In the genomic region with DNA sequence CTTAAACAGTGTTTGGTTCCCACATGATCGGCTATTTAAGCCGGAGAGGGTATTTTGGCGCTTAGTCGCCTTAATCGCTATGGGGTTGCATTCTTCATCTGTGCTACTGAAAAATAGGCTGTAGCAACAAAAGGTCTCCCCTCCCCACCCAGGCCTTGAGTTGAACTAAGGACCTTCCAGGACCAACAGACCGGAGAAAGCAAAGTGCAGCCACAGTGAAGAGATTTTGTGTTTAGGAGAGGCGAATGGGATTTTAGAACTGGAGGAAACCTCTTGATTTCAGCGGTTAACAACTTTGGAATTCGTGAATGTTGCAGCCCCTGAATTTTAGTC, we compare ENCODE assay signal across 9 cellular contexts. TPM values are rescaled to one million over a fixed set of nuclear protein-coding genes. Genes with fewer than 3 reads are reported as not detected.
DNase-seq lines count a peak whose midpoint lies in the region; ATAC-seq and TF ChIP-seq lines count a peak whose summit lies in the region.
"Had no signal": no experiment of that assay in that cellular context is flagged by ENCODE, and none has a peak within 500 bp of the region (broad histone marks: within the 10 kb centered on the region; RNA-seq: fewer than 3 reads in every experiment).

No MANE protein-coding gene starts in this region.

- no peak overlapping the region for H4K8ac ChIP-seq in H9 (replicated peaks; ENCODE audit: insufficient read length, low read depth, low read length)

- H3K56ac ChIP-seq in H9 (ENCODE audit: insufficient read length, low read depth, low read length) = no peak overlapping the region

- peak overlapping the region; percentile 29 to 86 (median 71); a peak in 6 of 7 replicates for H3K27ac Mint-ChIP-seq in H9

- peaks cover 62 to 68% of the 10 kb centered on the region in 2 experiments for H3K4me1 Mint-ChIP-seq in H9

- TF ChIP-seq POLR2A in gastroesophageal sphincter (IDR thresholded peaks at IDR 0.05) (no peak), prostate gland (IDR thresholded peaks at IDR 0.05) (no peak)

- H3K4me3 Mint-ChIP-seq in H9 = peak overlapping the region; percentile 73 to 91

- H3K4me3 ChIP-seq in WERI-Rb-1 (ENCODE audit: low read depth, low read length) (peak overlapping the region; percentile 62), gastroesophageal sphincter (peak overlapping the region; percentile 60 to 76), prostate gland (peak overlapping the region; percentile 69 to 89), aorta (ENCODE audit: low read length in 2 of 2) (peak overlapping the region in 1 of 2 donors; percentile 85)

- H3K36me3 ChIP-seq in WERI-Rb-1 = no peaks in the 10 kb centered on the region
- H3K36me3 ChIP-seq in gastroesophageal sphincter = no peaks in the 10 kb centered on the region
- H3K36me3 ChIP-seq in prostate gland = no peaks in the 10 kb centered on the region
- no peaks in the 10 kb centered on the region for H3K36me3 ChIP-seq in aorta (ENCODE audit: control insufficient read depth in 1 of 2, insufficient read depth in 2 of 2, low read length in 1 of 2)

- no peaks in the 10 kb centered on the region for H4K20me1 ChIP-seq in H9 (ENCODE audit: control insufficient read depth, insufficient read depth, insufficient read length)

- no peak overlapping the region for H2BK12ac ChIP-seq in H9 (ENCODE audit: insufficient read length, low read depth, low read length)

- no peak overlapping the region for H4K91ac ChIP-seq in H9 (ENCODE audit: insufficient read length, low read depth, low read length)

- peaks cover 7% of the 10 kb centered on the region for H3K79me1 ChIP-seq in H9 (ENCODE audit: insufficient read depth, low read depth, low read length, poor library complexity, severe bottlenecking)

- no peak overlapping the region for H2AFZ ChIP-seq in H9 (ENCODE audit: low read length)

- no peak overlapping the region for H4K5ac ChIP-seq in H9 (ENCODE audit: insufficient read length, low read depth, low read length)

- peak overlapping the region; percentile 45 for H3K9ac ChIP-seq in H9 (ENCODE audit: extremely low read depth, insufficient read length, low read length)

- TF ChIP-seq CTCF in H9 (conservative IDR thresholded peaks at IDR 0.05) (no peak), WERI-Rb-1 (IDR thresholded peaks at IDR 0.05; ENCODE audit: low read depth, low read length) (no peak), gastroesophageal sphincter (IDR thresholded peaks at IDR 0.05) (no peak), prostate gland (IDR thresholded peaks at IDR 0.05) (no peak)

- no peak overlapping the region for H3K23ac ChIP-seq in H9 (ENCODE audit: insufficient read length, low read depth, low read length)

- no peak overlapping the region for H3T11ph ChIP-seq in H9 (ENCODE audit: low read length)

- H3K27ac ChIP-seq in H9 (ENCODE audit: insufficient read length, low read depth, low read length) (no peak overlapping the region), WERI-Rb-1 (no peak overlapping the region), gastroesophageal sphincter (peak overlapping the region in 3 of 4 donors; percentile 46 to 83 (median 79)), prostate gland (peak overlapping the region; percentile 87 to 90), aorta (ENCODE audit: low read depth in 1 of 2, low read length in 2 of 2) (no peak overlapping the region)

- no peaks in the 10 kb centered on the region for H3K9me3 Mint-ChIP-seq in H9

- peak overlapping the region; percentile 81 for H3K4me2 ChIP-seq in H9 (ENCODE audit: insufficient read depth, insufficient read length, low read length)

- H3K9me3 ChIP-seq in H9 (ENCODE audit: control insufficient read depth, low read depth, low read length) (no peaks in the 10 kb centered on the region), WERI-Rb-1 (ENCODE audit: severe bottlenecking) (no peaks in the 10 kb centered on the region), gastroesophageal sphincter (no peaks in the 10 kb centered on the region), prostate gland (no peaks in the 10 kb centered on the region), aorta (ENCODE audit: control insufficient read depth, low read length) (no peaks in the 10 kb centered on the region)

- peaks cover 25% of the 10 kb centered on the region; the same call in 1 of the 2 replicates for H3K79me2 ChIP-seq in H9 (ENCODE audit: insufficient read depth, low read length)

- no peaks in the 10 kb centered on the region; the same call in 1 of the 2 replicates for H3K27me3 ChIP-seq in H9 (ENCODE audit: insufficient read depth, low read length)
- peaks cover 12% of the 10 kb centered on the region for H3K27me3 ChIP-seq in WERI-Rb-1 (ENCODE audit: insufficient read depth, low read depth, severe bottlenecking)
- peaks cover 51% of the 10 kb centered on the region for H3K27me3 ChIP-seq in gastroesophageal sphincter
- no peaks in the 10 kb centered on the region for H3K27me3 ChIP-seq in prostate gland (replicated peaks; ENCODE audit: insufficient read depth)
- no peaks in the 10 kb centered on the region for H3K27me3 ChIP-seq in aorta (ENCODE audit: control insufficient read depth in 1 of 2, insufficient read depth in 2 of 2, low read length in 1 of 2)

- H3K14ac ChIP-seq in H9 (ENCODE audit: insufficient read depth, low read length) = no peak overlapping the region

- H2BK20ac ChIP-seq in H9 (ENCODE audit: low read depth, low read length, poor library complexity, severe bottlenecking) = no peak overlapping the region

- peaks cover 13% of the 10 kb centered on the region for H3K23me2 ChIP-seq in H9 (ENCODE audit: insufficient read length, low read depth, low read length, poor library complexity, severe bottlenecking)

- no peak overlapping the region for H2BK15ac ChIP-seq in H9 (ENCODE audit: low read depth, low read length)

- H3K4ac ChIP-seq in H9 (ENCODE audit: low read depth, low read length) = no peak overlapping the region

- ATAC-seq in gastroesophageal sphincter (no peak), aorta (ENCODE audit: low FRiP score) (no peak)

- WGBS in H9 (ENCODE audit: extremely low coverage, insufficient read length, low lambda C conversion rate) = no CpG with 5 or more reads among the region's 9 CpGs
- 62 to 63% methylated on average over 9 of the region's 9 CpGs for WGBS in gastroesophageal sphincter (ENCODE audit: low coverage in 1 of 2), 2 donors
- 24% methylated on average over 9 of the region's 9 CpGs for WGBS in prostate gland
- 25 to 35% methylated on average over 9 of the region's 9 CpGs for WGBS in aorta, 2 donors

- intact Hi-C loops in prostate gland (cut with DNase I) (no loop called here), aorta (cut with DNase I) (no loop called here)

- no peak for TF ChIP-seq EP300 in gastroesophageal sphincter (IDR thresholded peaks at IDR 0.05)

- no peak overlapping the region for H3K18ac ChIP-seq in H9 (ENCODE audit: insufficient read length, low read depth, low read length)

- H2BK5ac ChIP-seq in H9 (ENCODE audit: insufficient read length, low read length) = no peak overlapping the region

- peaks cover 0 to 6% (median 3%) of the 10 kb centered on the region in 3 experiments; a peak in 3 of 7 replicates for H3K36me3 Mint-ChIP-seq in H9 (ENCODE audit: insufficient read depth in 1 of 3, low read depth in 3 of 3)

- peaks cover 21% of the 10 kb centered on the region; the same call in 1 of the 2 replicates for H3K4me1 ChIP-seq in H9 (ENCODE audit: insufficient read depth, low read length)
- peaks cover 0 to 22% (median 3%) of the 10 kb centered on the region in 3 donors for H3K4me1 ChIP-seq in gastroesophageal sphincter
- no peaks in the 10 kb centered on the region for H3K4me1 ChIP-seq in prostate gland (replicated peaks)
- H3K4me1 ChIP-seq in aorta (ENCODE audit: control insufficient read depth in 1 of 2, insufficient read depth in 2 of 2, low read length in 2 of 2) = no peaks in the 10 kb centered on the region

- no peak overlapping the region for H2BK120ac ChIP-seq in H9 (ENCODE audit: low read depth, low read length, poor library complexity, severe bottlenecking)

- DNase-seq in H9 (no peak), WERI-Rb-1 (no peak), prostate gland (ENCODE audit: low spot score) (no peak), aorta (no peak), DMS53 treated with DMSO at 0.1 percent for 48 hours (lab: John Stamatoyannopoulos, UW; ENCODE audit: unreplicated experiment) (no peak), NCI-H2029 treated with DMSO at 0.1 percent for 48 hours (lab: John Stamatoyannopoulos, UW) (no peak)
- DNase-seq in effector CD8-positive, alpha-beta T cell (lab: John Stamatoyannopoulos, UW) = no peak
- DNase-seq: NCI-H345 had no signal

- peaks cover 4% of the 10 kb centered on the region; the same call in 1 of the 2 replicates for H3K27me3 Mint-ChIP-seq in H9 (ENCODE audit: low read depth)

- H2AK5ac ChIP-seq in H9 (ENCODE audit: insufficient read length, low read length) = no peak overlapping the region

RNA-seq across cellular contexts. Expression of a gene that starts 1.4 kb away (rescaled TPM):
- 78.3 and 78.9 TPM in 2 replicates for total RNA-seq in H9 (2021)
- total RNA-seq in gastroesophageal sphincter = 10 to 100 TPM; 32.5 to 62.2 (median 48.7) TPM
- 100 to 1,000 TPM in 1 of 2 donors, 10 to 100 TPM in 1; 71.7 to 249 TPM for total RNA-seq in prostate gland
- 10 to 100 TPM; 49.0 to 67.6 TPM for total RNA-seq in aorta
- 1 to 10 TPM in 1 of 2 donors, under 1 TPM in 1; 0.46 to 4.0 TPM for polyA plus RNA-seq in aorta

Comparison
In these comparisons a context has a peak if more than half of its experiments do, and no peak if none do; other contexts are left out.
1. H3K27ac ChIP-seq: peak in gastroesophageal sphincter (3 of 4) and prostate gland (2 of 2); none in H9 (single experiment), WERI-Rb-1 (single experiment) and aorta (0 of 2).